In genomic region chr2:260507-261161, GRCh38 we compare ENCODE assay signal across 24 cellular contexts. TPM values are rescaled to one million over a fixed set of nuclear protein-coding genes. Genes with fewer than 3 reads are reported as not detected.
DNase-seq lines count a peak whose midpoint lies in the region; FAIRE-seq and TF ChIP-seq lines count a peak whose summit lies in the region.
"Had no signal": no experiment of that assay in that cellular context is flagged by ENCODE, and none has a peak within 500 bp of the region (broad histone marks: within the 10 kb centered on the region; RNA-seq: fewer than 3 reads in every experiment).

No MANE protein-coding gene starts in this region.

- no peak for DNase-seq in HTR-8/SVneo (ENCODE audit: insufficient read length, low spot score)
- DNase-seq in adrenal gland: peak in 5 of 7 donors; percentile 47 to 66 (median 58)
- DNase-seq in kidney: no peak
- peak; percentile 52 for DNase-seq in renal cortical epithelial cell (ENCODE audit: low read depth)
- no peak for DNase-seq in OCI-LY7 (ENCODE audit: low spot score)
- no peak for DNase-seq in GM13976 (ENCODE audit: low spot score)
- no peak for DNase-seq in suprapubic skin (ENCODE audit: low spot score in 2 of 2)
- DNase-seq: activated CD4-positive, alpha-beta T cell treated with anti-CD3 and anti-CD28 coated beads, Interleukin-2, amount 50 U/mL, for 48 hours; activated naive CD4-positive, alpha-beta T cell; amygdala; Calu3; central memory CD4-positive, alpha-beta T cell; erythroblast; GDM1; GM23248; KG1; left lung; MV-4-11; NCI-H1694 treated with DMSO at 0.1 percent for 48 hours; NCI-H82; SJCRH30; stimulated activated CD4-positive, alpha-beta T cell treated with anti-CD3 and anti-CD28 coated beads, Interleukin-4, amount 100 ng/mL, for 1 hour; upper lobe of left lung had no signal

- peaks cover 5% of the 10 kb centered on the region; the same call in 1 of the 2 replicates for H4K20me1 ChIP-seq in OCI-LY7 (ENCODE audit: insufficient read depth, low read length)

- H3K4me3 ChIP-seq in adrenal gland (no peak overlapping the region), kidney (ENCODE audit: low read length in 2 of 2) (peak overlapping the region; percentile 28 to 38), OCI-LY7 (ENCODE audit: low read depth, low read length, poor library complexity, severe bottlenecking) (no peak overlapping the region), suprapubic skin (no peak overlapping the region)
- H3K4me3 ChIP-seq: GM23248, left lung, neural progenitor cell, SJCRH30, upper lobe of left lung had no signal

- TF ChIP-seq CTCF in adrenal gland (IDR thresholded peaks at IDR 0.05) (no peak), kidney (IDR thresholded peaks at IDR 0.05; ENCODE audit: borderline replicate concordance, extremely low read depth, insufficient read depth) (no peak), OCI-LY7 (conservative IDR thresholded peaks at IDR 0.05; ENCODE audit: low read length) (no peak), GM13976 (IDR thresholded peaks at IDR 0.05; ENCODE audit: borderline replicate concordance, control extremely low read depth, extremely low read depth, insufficient read depth, missing control alignments) (no peak), suprapubic skin (IDR thresholded peaks at IDR 0.05) (no peak)

- peak overlapping the region in 1 of 2 donors; percentile 44 for H3K9ac ChIP-seq in kidney (ENCODE audit: low read length in 2 of 2)
- H3K9ac ChIP-seq: GM23248, neural progenitor cell had no signal

- H3K4me1 ChIP-seq in adrenal gland (replicated peaks in 1 of 2): peaks cover 6 to 40% of the 10 kb centered on the region in 2 donors
- peaks cover under 1 to 13% of the 10 kb centered on the region in 2 donors for H3K4me1 ChIP-seq in kidney (ENCODE audit: control insufficient read depth in 1 of 2, insufficient read depth in 1 of 2, low read depth in 1 of 2, low read length in 2 of 2)
- H3K4me1 ChIP-seq in OCI-LY7 (ENCODE audit: insufficient read depth, low read length, poor library complexity, severe bottlenecking): peaks cover 13% of the 10 kb centered on the region
- peaks cover 26% of the 10 kb centered on the region for H3K4me1 ChIP-seq in suprapubic skin

- H3K27ac ChIP-seq in adrenal gland (peak overlapping the region in 4 of 5 donors; percentile 2 to 85 (median 72)), kidney (ENCODE audit: low read depth in 2 of 2, low read length in 2 of 2) (peak overlapping the region in 1 of 2 donors; percentile 45), OCI-LY7 (ENCODE audit: low read depth, low read length, poor library complexity, severe bottlenecking) (no peak overlapping the region), suprapubic skin (no peak overlapping the region)
- H3K27ac ChIP-seq: GM23248, left lung, neural progenitor cell, SJCRH30 had no signal

- H3K27me3 ChIP-seq in adrenal gland (no peaks in the 10 kb centered on the region), suprapubic skin (no peaks in the 10 kb centered on the region)
- H3K27me3 ChIP-seq: left lung, SJCRH30, upper lobe of left lung had no signal

- H3K9me3 ChIP-seq in adrenal gland (replicated peaks in 1 of 3) (peaks cover 0 to 4% (median 0%) of the 10 kb centered on the region in 3 donors), kidney (ENCODE audit: control insufficient read depth in 1 of 2, low read length in 2 of 2) (no peaks in the 10 kb centered on the region), OCI-LY7 (ENCODE audit: low read length) (peaks cover 14% of the 10 kb centered on the region), suprapubic skin (peaks cover 4% of the 10 kb centered on the region)
- H3K9me3 ChIP-seq: SJCRH30, upper lobe of left lung had no signal

- H3K4me2 ChIP-seq in OCI-LY7 (ENCODE audit: low read length): no peak overlapping the region
- H3K4me2 ChIP-seq: neural progenitor cell had no signal

- POLR2A ChIA-PET in OCI-LY7 (lab: Charles Lee): interaction anchor here (1.8 kb wide), 1 partner anchor 21 kb away, joined by 3 read pairs; no protein-coding TSS in a partner anchor

- intact Hi-C loops in adrenal gland (cut with DNase I) (no loop called here), kidney (cut with DNase I) (no loop called here), OCI-LY7 (cut with micrococcal nuclease; ENCODE audit: unreplicated experiment) (loop anchor here (10.0 kb wide), 1 partner anchor 174 kb away; no protein-coding TSS in a partner anchor)

- CTCF ChIA-PET in OCI-LY7 (lab: Charles Lee; ENCODE audit: unreplicated experiment): no interaction called here

- no peak for TF ChIP-seq EP300 in suprapubic skin (IDR thresholded peaks at IDR 0.05)

- TF ChIP-seq POLR2A in adrenal gland (IDR thresholded peaks at IDR 0.05) (peak in 1 of 2 donors; percentile 57), suprapubic skin (IDR thresholded peaks at IDR 0.05) (no peak)

- H3K79me2 ChIP-seq in OCI-LY7 (ENCODE audit: insufficient read depth, low read depth, low read length): peaks cover 8% of the 10 kb centered on the region

- 39 to 61% (median 47%) methylated on average over 4 to 6 of the region's 6 CpGs for WGBS in adrenal gland, 4 donors
- WGBS in suprapubic skin: 66% methylated on average over 6 of the region's 6 CpGs

- peak; percentile 76 for FAIRE-seq in HTR-8/SVneo (lab: Jason Lieb, UNC)
- FAIRE-seq in kidney (lab: Jason Lieb, UNC): no peak

- no peaks in the 10 kb centered on the region for H3K9me2 ChIP-seq in OCI-LY7 (ENCODE audit: insufficient read depth, low read length)

- H2AFZ ChIP-seq in OCI-LY7 (ENCODE audit: low read length): no peak overlapping the region
- H2AFZ ChIP-seq: GM23248, neural progenitor cell had no signal

- H3K36me3 ChIP-seq in adrenal gland (replicated peaks in 1 of 2): no peaks in the 10 kb centered on the region
- peaks cover 0 to 5% of the 10 kb centered on the region in 2 donors for H3K36me3 ChIP-seq in kidney (ENCODE audit: control insufficient read depth in 1 of 2, insufficient read depth in 2 of 2, low read length in 2 of 2)
- H3K36me3 ChIP-seq in OCI-LY7 (ENCODE audit: insufficient read depth, low read length): no peaks in the 10 kb centered on the region
- H3K36me3 ChIP-seq in suprapubic skin: peaks cover 3% of the 10 kb centered on the region
- H3K36me3 ChIP-seq: left lung, neural progenitor cell, SJCRH30, upper lobe of left lung had no signal

- BruUV-seq in OCI-LY7 (replicated peaks; lab: Mats Ljungman, UMichigan): no TSS peak

- in situ Hi-C loops in GM13976 (cut with MboI; ENCODE audit: low sequenced_read_pairs, unreplicated experiment): no loop called here

RNA-seq across cellular contexts. Expression of gene SH3YL1, which starts 3.2 kb away (rescaled TPM):
- total RNA-seq in adrenal gland: 100 to 1,000 TPM in 1 of 8 donors, 10 to 100 TPM in 7; 43.6 to 106 (median 92.6) TPM
- 100 to 1,000 TPM in 1 of 3 donors, 10 to 100 TPM in 2; 70.9 to 108 (median 81.0) TPM for polyA plus RNA-seq in adrenal gland
- 57.3 TPM for total RNA-seq in kidney
- polyA plus RNA-seq in kidney (ENCODE audit: insufficient read depth, low read depth, low replicate concordance): 111 TPM
- total RNA-seq in renal cortical epithelial cell: 47.1 and 59.5 TPM in 2 replicates
- 20.3 and 30.9 TPM in 2 replicates for total RNA-seq in OCI-LY7 (2014; rRNA removed; shearing (Covaris generic))
- total RNA-seq in OCI-LY7 (2022): 21.3 and 26.6 TPM in 2 replicates
- 100 to 1,000 TPM; 104 to 119 (median 118) TPM for total RNA-seq in suprapubic skin

RNA-seq across cellular contexts. Expression of gene ACP1, which starts 4.1 kb away (rescaled TPM):
- total RNA-seq in adrenal gland (100 to 1,000 TPM; 133 to 303 (median 161) TPM), kidney (75.1 TPM), renal cortical epithelial cell (117 and 127 TPM in 2 replicates), OCI-LY7 (2022) (99.0 and 114 TPM in 2 replicates), suprapubic skin (10 to 100 TPM; 72.4 to 90.8 (median 73.0) TPM)
- polyA plus RNA-seq in adrenal gland (100 to 1,000 TPM in 1 of 3 donors, 10 to 100 TPM in 2; 59.5 to 314 (median 81.0) TPM), kidney (ENCODE audit: insufficient read depth, low read depth, low replicate concordance) (122 TPM)
- 124 and 126 TPM in 2 replicates for total RNA-seq in OCI-LY7 (2014; rRNA removed; shearing (Covaris generic))

RNA-seq across cellular contexts. Expression of gene ALKAL2, which starts 27.3 kb away (rescaled TPM):
- 100 to 1,000 TPM in 6 of 8 donors, 10 to 100 TPM in 2; 59.0 to 316 (median 151) TPM for total RNA-seq in adrenal gland
- polyA plus RNA-seq in adrenal gland: 100 to 1,000 TPM in 2 of 3 donors, 10 to 100 TPM in 1; 78.8 to 146 (median 136) TPM
- total RNA-seq in kidney: 18.2 TPM
- 8.0 TPM for polyA plus RNA-seq in kidney (ENCODE audit: insufficient read depth, low read depth, low replicate concordance)
- total RNA-seq in renal cortical epithelial cell: 3.9 and 12.9 TPM in 2 replicates
- total RNA-seq in OCI-LY7 (2014; rRNA removed; shearing (Covaris generic)): not detected in 2 replicates
- not detected in 2 replicates for total RNA-seq in OCI-LY7 (2022)
- total RNA-seq in suprapubic skin: 10 to 100 TPM in 1 of 4 donors, 1 to 10 TPM in 3; 4.0 to 11.0 (median 7.1) TPM
- total RNA-seq: Calu3, GM23248 had no signal
- polyA plus RNA-seq: GM23248 had no signal

Comparison
In these comparisons a context has a peak if more than half of its experiments do, and no peak if none do; other contexts are left out.
1. DNase-seq: peak in adrenal gland (5 of 7) and renal cortical epithelial cell (single experiment); none in HTR-8/SVneo (single experiment), kidney (single experiment), OCI-LY7 (single experiment), GM13976 (single experiment) and suprapubic skin (0 of 2).
2. H3K27ac ChIP-seq: peak in adrenal gland (4 of 5); none in OCI-LY7 (single experiment) and suprapubic skin (single experiment).
3. H3K4me3 ChIP-seq: peak in kidney (2 of 2); none in adrenal gland (0 of 4), OCI-LY7 (single experiment) and suprapubic skin (single experiment).